In genomic region chr21:43328171-43328570, GRCh38 we compare ENCODE assay signal across 23 cellular contexts.
"Had no signal": no experiment of that assay in that cellular context is flagged by ENCODE, and none has a peak within 500 bp of the region (broad histone marks: within the 10 kb centered on the region; RNA-seq: fewer than 3 reads in every experiment).

No MANE protein-coding gene starts in this region.

- H3K9me3 Mint-ChIP-seq: central memory CD8-positive, alpha-beta T cell had no signal

- H3K4me3 ChIP-seq: body of pancreas, colonic mucosa, lung, transverse colon, vagina had no signal

- H3K27ac ChIP-seq: body of pancreas, colonic mucosa, foreskin keratinocyte, transverse colon, vagina, VCaP had no signal

- H3K9me3 ChIP-seq: body of pancreas, colonic mucosa, transverse colon, vagina had no signal

- H3K27me3 ChIP-seq: body of pancreas, colonic mucosa, foreskin keratinocyte, transverse colon, vagina had no signal

- ATAC-seq: body of pancreas; foreskin keratinocyte; stimulated activated naive CD8-positive, alpha-beta T cell treated with anti-CD3 and anti-CD28 coated beads, Interleukin-15, Interleukin-2, amounts not matched to agents 100 U/mL and 50 U/mL, for 24 hours; T-helper 17 cell had no signal

- DNase-seq: activated CD4-positive, alpha-beta T cell treated with anti-CD3 and anti-CD28 coated beads for 1 hour; activated CD8-positive, alpha-beta memory T cell treated with anti-CD3 and anti-CD28 coated beads for 24 hours; activated CD8-positive, alpha-beta memory T cell treated with anti-CD3 and anti-CD28 coated beads, Interleukin-2, amount 50 U/mL, for 48 hours; activated effector memory CD4-positive, alpha-beta T cell treated with anti-CD3 and anti-CD28 coated beads, Interleukin-2, amount 50 U/mL, for 16 hours; activated naive CD4-positive, alpha-beta T cell treated with anti-CD3 and anti-CD28 coated beads, Interleukin-2, amount 50 U/mL, for 16 hours; activated T-cell treated with anti-CD3 and anti-CD28 coated beads, Interleukin-2, amount 50 U/mL, for 48 hours; amniotic stem cell; body of pancreas; colonic mucosa; foreskin keratinocyte; hypothalamus; islet precursor cell; nucleus accumbens; retina; stimulated activated CD4-positive, alpha-beta T cell treated with anti-CD3 and anti-CD28 coated beads, Interleukin-2, amount 100 ng/mL, for 24 hours; stimulated activated naive CD8-positive, alpha-beta T cell treated with anti-CD3 and anti-CD28 coated beads, Interleukin-15, Interleukin-2, amounts not matched to agents 100 U/mL and 50 U/mL, for 24 hours; substantia nigra; T-helper 17 cell; transverse colon had no signal

- H3K4me3 Mint-ChIP-seq: central memory CD8-positive, alpha-beta T cell; T-helper 17 cell had no signal

- H3K36me3 ChIP-seq: colonic mucosa, transverse colon, vagina had no signal

- H3K4me1 ChIP-seq: colonic mucosa had no signal

- H3K4me1 Mint-ChIP-seq: central memory CD8-positive, alpha-beta T cell had no signal
